8 cellular contexts compared by ENCODE assay signal in genomic region chr4:89056953-89057398, GRCh38. TPM values are rescaled to one million over a fixed set of nuclear protein-coding genes. Genes with fewer than 3 reads are reported as not detected.
DNase-seq lines count a peak whose midpoint lies in the region; ATAC-seq, FAIRE-seq and TF ChIP-seq lines count a peak whose summit lies in the region.

Gene FAM13A (minus strand): TSS chr4:89057185. CDS start chr4:89056964, 221 bp downstream.

- H2AK9ac ChIP-seq in IMR-90 (replicated peaks; ENCODE audit: low read depth, low read length, poor library complexity) = no peak within 1 kb of the TSS

- FAIRE-seq in RCC 7860 (lab: Jason Lieb, UNC) (peak; percentile 17), H1 (lab: Jason Lieb, UNC) (peak; percentile 100)

- H2BK120ac ChIP-seq in IMR-90 (ENCODE audit: low read depth, low read length) (peak within 1 kb of the TSS; percentile 82), H1 (replicated peaks; ENCODE audit: low read depth, low read length) (no peak within 1 kb of the TSS)

- POLR2A ChIA-PET in IMR-90 (lab: Charles Lee; ENCODE audit: unreplicated experiment) = interaction anchor here (0.6 kb wide), 3 partner anchors 265 to 1017 kb away, joined by 7 to 13 read pairs (median 10); no protein-coding TSS in a partner anchor
- POLR2A ChIA-PET in H1 (lab: Charles Lee; ENCODE audit: partially characterized antibody) = interaction anchor here (0.9 to 2.0 kb wide), 6 partner anchors 11 to 41 kb away, joined by 3 to 6 read pairs (median 3); no protein-coding TSS in a partner anchor

- H3K79me1 ChIP-seq in IMR-90 (ENCODE audit: low read depth in 1 of 2, low read length in 2 of 2) = peaks cover 17 to 20% of the 10 kb centered on the region in 2 experiments
- no peaks in the 10 kb centered on the region; the same call in 1 of the 2 replicates for H3K79me1 ChIP-seq in H1 (ENCODE audit: low read depth, low read length)

- BruUV-seq in IMR-90 (replicated peaks; lab: Mats Ljungman, UMichigan) = no TSS peak

- no peak within 1 kb of the TSS; the same call in 1 of the 2 replicates for H2BK12ac ChIP-seq in H1 (ENCODE audit: low read depth, low read length)

- no peaks in the 10 kb centered on the region for H3K9me1 ChIP-seq in IMR-90 (ENCODE audit: insufficient read depth, low read length)

- peak within 1 kb of the TSS; percentile 12; the same call in 1 of the 2 replicates for H2AK5ac ChIP-seq in IMR-90 (ENCODE audit: low read depth, low read length)
- H2AK5ac ChIP-seq in H1 (ENCODE audit: low read depth, low read length) = no peak within 1 kb of the TSS

- H3K4me3 ChIP-seq in IMR-90 (ENCODE audit: insufficient read depth, low read depth, low read length) = peak within 1 kb of the TSS; percentile 52
- peak within 1 kb of the TSS; percentile 55 to 98 (median 66) for H3K4me3 ChIP-seq in H1 (ENCODE audit: extremely low read depth in 1 of 4, insufficient read depth in 2 of 4, low read depth in 3 of 4, low read length in 4 of 4)
- peak within 1 kb of the TSS; percentile 22 to 78 (median 40) for H3K4me3 ChIP-seq in liver (ENCODE audit: low read depth in 1 of 3, low read length in 3 of 3)

- no peak for TF ChIP-seq EP300 in H1 (IDR thresholded peaks at IDR 0.05; ENCODE audit: borderline replicate concordance in 1 of 2, low read depth in 2 of 2, low read length in 2 of 2)

- H3K23me2 ChIP-seq in H1 (ENCODE audit: low read depth, low read length) = no peaks in the 10 kb centered on the region; the same call in 1 of the 2 replicates

- peak within 1 kb of the TSS; percentile 71 for H2AFZ ChIP-seq in IMR-90 (replicated peaks; ENCODE audit: low read length, poor library complexity)
- peak within 1 kb of the TSS; percentile 89 for H2AFZ ChIP-seq in H1 (ENCODE audit: low read length)

- DNase-seq in ACHN (peak; percentile 92), IMR-90 (peak; percentile 97), RCC 7860 (ENCODE audit: low spot score) (peak; percentile 64), H1 (ENCODE audit: low read depth in 1 of 2, low spot score in 2 of 2) (peak; percentile 27 to 60), stromal cell of bone marrow (ENCODE audit: low read depth) (peak; percentile 92)
- DNase-seq in activated naive CD4-positive, alpha-beta T cell treated with Interleukin-2 at 50 U/mL for 16 hours = no peak

- H3K9me3 ChIP-seq in IMR-90 (ENCODE audit: control insufficient read depth, insufficient read depth, low read length) (no peaks in the 10 kb centered on the region), H1 (ENCODE audit: insufficient read depth in 2 of 2, low read depth in 1 of 2, low read length in 1 of 2) (no peaks in the 10 kb centered on the region), liver (ENCODE audit: control insufficient read depth in 4 of 4, low read length in 3 of 4) (no peaks in the 10 kb centered on the region)

- H3K79me2 ChIP-seq in H1 (ENCODE audit: control insufficient read depth in 1 of 2, insufficient read depth in 2 of 2, low read length in 2 of 2) = peaks cover 0 to 48% of the 10 kb centered on the region in 2 experiments; a peak in 3 of 4 replicates

- H3K4me2 ChIP-seq in IMR-90 (ENCODE audit: low read depth, low read length) (peak within 1 kb of the TSS; percentile 96), H1 (ENCODE audit: insufficient read depth in 1 of 2, low read depth in 2 of 2, low read length in 2 of 2) (peak within 1 kb of the TSS; percentile 71 to 85)

- dilution Hi-C loops in IMR-90 (cut with HindIII; ENCODE audit: low sequenced_read_pairs, unreplicated experiment) = no loop called here

- H3K14ac ChIP-seq in IMR-90 (replicated peaks; ENCODE audit: low read depth, low read length) (peak within 1 kb of the TSS; percentile 71), H1 (ENCODE audit: insufficient read length) (no peak within 1 kb of the TSS)

- H4K5ac ChIP-seq in IMR-90 (ENCODE audit: low read depth, low read length) (peak within 1 kb of the TSS; percentile 76; the same call in 1 of the 2 replicates), H1 (ENCODE audit: insufficient read length, low read depth, low read length) (peak within 1 kb of the TSS; percentile 46)

- peak within 1 kb of the TSS; percentile 61 for H3K23ac ChIP-seq in IMR-90 (ENCODE audit: low read depth, low read length)
- no peak within 1 kb of the TSS for H3K23ac ChIP-seq in H1 (ENCODE audit: insufficient read length)

- ATAC-seq in GM18861 (IDR thresholded peaks at IDR 0.05; ENCODE audit: unreplicated experiment) = peak; percentile 69
- ATAC-seq in IMR-90 (ENCODE audit: low read depth) = peak; percentile 83

- H3K56ac ChIP-seq in IMR-90 (ENCODE audit: extremely low read depth, insufficient read depth, low read length) (peak within 1 kb of the TSS; percentile 81), H1 (replicated peaks; ENCODE audit: insufficient read length, low read depth, low read length) (no peak within 1 kb of the TSS)

- H3K9ac ChIP-seq in IMR-90 (ENCODE audit: low read depth, low read length) (peak within 1 kb of the TSS; percentile 73), H1 (replicated peaks in 1 of 4; ENCODE audit: extremely low read depth in 1 of 4, low read depth in 3 of 4, low read length in 3 of 4) (peak within 1 kb of the TSS; percentile 49 to 88 (median 60)), liver (ENCODE audit: low read depth in 1 of 2, low read length in 2 of 2) (peak within 1 kb of the TSS in 1 of 2 donors; percentile 69)

- H2BK5ac ChIP-seq in IMR-90 (ENCODE audit: low read depth, low read length, poor library complexity, severe bottlenecking) = peak within 1 kb of the TSS; percentile 80
- H2BK5ac ChIP-seq in H1 (ENCODE audit: low read depth, low read length) = no peak within 1 kb of the TSS; the same call in 1 of the 2 replicates

- H4K20me1 ChIP-seq in IMR-90 (ENCODE audit: insufficient read depth, low read length) = no peaks in the 10 kb centered on the region
- H4K20me1 ChIP-seq in H1 (replicated peaks in 1 of 2; ENCODE audit: control insufficient read depth in 1 of 2, insufficient read depth in 2 of 2, low read length in 2 of 2) = no peaks in the 10 kb centered on the region

- H3K27me3 ChIP-seq in IMR-90 (ENCODE audit: control insufficient read depth, insufficient read depth, low read length) (no peaks in the 10 kb centered on the region), H1 (replicated peaks in 1 of 4; ENCODE audit: control insufficient read depth in 3 of 4, extremely low read depth in 1 of 4, insufficient read depth in 3 of 4, low read length in 3 of 4) (no peaks in the 10 kb centered on the region), liver (ENCODE audit: control insufficient read depth in 4 of 4, insufficient read depth in 4 of 4, low read length in 3 of 4) (no peaks in the 10 kb centered on the region)

- no peak for TF ChIP-seq POLR2A in IMR-90 (IDR thresholded peaks at IDR 0.05; ENCODE audit: low read depth, low read length)
- TF ChIP-seq POLR2A in H1 (IDR thresholded peaks at IDR 0.05; ENCODE audit: control extremely low read depth in 1 of 2, low read depth in 2 of 2, low read length in 2 of 2) = peak; percentile 69 to 92

- H3K36me3 ChIP-seq in IMR-90 (ENCODE audit: control insufficient read depth, insufficient read depth, low read length) = no peaks in the 10 kb centered on the region
- H3K36me3 ChIP-seq in H1 (ENCODE audit: control insufficient read depth in 2 of 4, insufficient read depth in 4 of 4, low read length in 3 of 4) = no peaks in the 10 kb centered on the region
- no peaks in the 10 kb centered on the region for H3K36me3 ChIP-seq in liver (ENCODE audit: control insufficient read depth in 4 of 4, insufficient read depth in 3 of 4, low read depth in 1 of 4, low read length in 3 of 4)

- peaks cover 2% of the 10 kb centered on the region; the same call in 1 of the 2 replicates for H3K4me1 ChIP-seq in IMR-90 (ENCODE audit: control insufficient read depth, insufficient read depth, low read length)
- H3K4me1 ChIP-seq in H1 (replicated peaks in 1 of 4; ENCODE audit: control insufficient read depth in 3 of 4, insufficient read depth in 4 of 4, low read length in 3 of 4) = no peaks in the 10 kb centered on the region; a peak in 3 of 7 replicates
- peaks cover 0 to 10% (median 0%) of the 10 kb centered on the region in 4 donors for H3K4me1 ChIP-seq in liver (ENCODE audit: control insufficient read depth in 4 of 4, insufficient read depth in 4 of 4, low read length in 3 of 4)

- TF ChIP-seq RAD21 in IMR-90 (IDR thresholded peaks at IDR 0.05; ENCODE audit: low read length) = no peak
- no peak for TF ChIP-seq RAD21 in H1 (IDR thresholded peaks at IDR 0.05 in 1 of 2, conservative IDR thresholded peaks at IDR 0.05 in 1 of 2; ENCODE audit: low read depth in 2 of 2, low read length in 2 of 2)
- peak; percentile 19 to 21 for TF ChIP-seq RAD21 in liver (IDR thresholded peaks at IDR 0.05)

- H3K4ac ChIP-seq in IMR-90 (ENCODE audit: low read depth, low read length) (peak within 1 kb of the TSS; percentile 61; the same call in 1 of the 2 replicates), H1 (replicated peaks; ENCODE audit: insufficient read length, low read depth, low read length) (no peak within 1 kb of the TSS)

- H4K8ac ChIP-seq in IMR-90 (ENCODE audit: low read depth in 2 of 2, low read length in 2 of 2) (peak within 1 kb of the TSS; percentile 40 to 76), H1 (ENCODE audit: extremely low read depth, insufficient read depth, low read length) (no peak within 1 kb of the TSS)

- H3K27ac ChIP-seq in IMR-90 (ENCODE audit: insufficient read depth, low read length) = peak within 1 kb of the TSS; percentile 16
- peak within 1 kb of the TSS; percentile 40; the same call in 1 of the 2 replicates for H3K27ac ChIP-seq in H1 (ENCODE audit: low read depth, low read length)
- peak within 1 kb of the TSS; percentile 7 to 55 for H3K27ac ChIP-seq in liver (ENCODE audit: low read depth in 1 of 2, low read length in 2 of 2)

- CTCF ChIA-PET in IMR-90 (lab: Yijun Ruan, JAX) (interaction anchor here (1.3 to 1.8 kb wide), 2 partner anchors 8 to 11 kb away, joined by 3 to 4 read pairs; no protein-coding TSS in a partner anchor), H1 (lab: Charles Lee; ENCODE audit: partially characterized antibody) (interaction anchor here (0.7 kb wide), 1 partner anchor 55 kb away, joined by 3 read pairs; no protein-coding TSS in a partner anchor)

- no peak for TF ChIP-seq CTCF in IMR-90 (conservative IDR thresholded peaks at IDR 0.05; ENCODE audit: low read depth, low read length)
- no peak for TF ChIP-seq CTCF in H1 (IDR thresholded peaks at IDR 0.05; ENCODE audit: control extremely low read depth in 1 of 3, insufficient read depth in 1 of 3, low read depth in 1 of 3, low read length in 3 of 3)
- no peak for TF ChIP-seq CTCF in liver (IDR thresholded peaks at IDR 0.05; ENCODE audit: low read depth, low read length, missing input control)

- intact Hi-C loops in IMR-90 (cut with micrococcal nuclease) = loop anchor here (2.0 kb wide), 1 partner anchor 54 kb away; the partner anchor contains the start of gene TIGD2

- 0% methylated on average over 4 of the region's 9 CpGs; no CpG with 5 or more reads in 1 of the 2 experiments for WGBS in IMR-90 (ENCODE audit: extremely low coverage in 2 of 2, insufficient read length in 1 of 2), 2 experiments
- WGBS in H1 (ENCODE audit: extremely low coverage in 1 of 2, insufficient coverage in 1 of 2, insufficient read length in 1 of 2, insufficient replicate concordance in 2 of 2, low coverage in 1 of 2, low lambda C conversion rate in 2 of 2, missing lambda C conversion rate in 1 of 2), 2 experiments = 3% methylated on average over 9 of the region's 9 CpGs; no CpG with 5 or more reads in 1 of the 2 experiments
- WGBS in liver = 13% methylated on average over 9 of the region's 9 CpGs

- H4K91ac ChIP-seq in IMR-90 (ENCODE audit: insufficient read depth, low read depth, low read length) = peak within 1 kb of the TSS; percentile 60; the same call in 1 of the 2 replicates
- no peak within 1 kb of the TSS for H4K91ac ChIP-seq in H1 (replicated peaks; ENCODE audit: insufficient read length, low read length)

- H2BK20ac ChIP-seq in IMR-90 (ENCODE audit: low read depth, low read length) (peak within 1 kb of the TSS; percentile 58), H1 (ENCODE audit: low read length) (no peak within 1 kb of the TSS)

- in situ Hi-C loops in ACHN (cut with HindIII; ENCODE audit: low pct_ligation_motif_present, low pct_unique_long_range_greater_than_20kb, low sequenced_read_pairs) (no loop called here), IMR-90 (cut with MboI; ENCODE audit: low sequenced_read_pairs) (no loop called here)

- H3K18ac ChIP-seq in IMR-90 (ENCODE audit: low read depth, low read length) = peak within 1 kb of the TSS; percentile 78; the same call in 1 of the 2 replicates
- no peak within 1 kb of the TSS for H3K18ac ChIP-seq in H1 (ENCODE audit: extremely low read depth, low read length)

- peak within 1 kb of the TSS; percentile 21; the same call in 1 of the 3 replicates for H2BK15ac ChIP-seq in IMR-90 (ENCODE audit: low read depth, low read length)
- 0 out of 2 replicates have a peak within 1 kb of the TSS, but pooled peaks have one; percentile 23 for H2BK15ac ChIP-seq in H1 (ENCODE audit: low read length)

RNA-seq across cellular contexts. Expression of gene FAM13A, which starts in this region (rescaled TPM):
- total RNA-seq in IMR-90 (2012; rRNA removed) (22.0 and 25.3 TPM in 2 replicates), liver (10 to 100 TPM; 14.9 to 39.8 TPM)
- polyA plus RNA-seq in IMR-90 (2012; rRNA removed) (9.5 and 13.1 TPM in 2 replicates), H1 (2011; rRNA removed) (7.1 and 8.7 TPM in 2 replicates), liver (10 to 100 TPM; 15.5 to 52.9 TPM)
- polyA plus RNA-seq in IMR-90 (2012; cell fraction: cytosol; rRNA removed) = 4.8 and 5.0 TPM in 2 replicates
- polyA plus RNA-seq in IMR-90 (2012; cell fraction: nucleus; rRNA removed; ENCODE audit: low replicate concordance) = 11.9 and 44.5 TPM in 2 replicates
- 16.2 and 16.5 TPM in 2 replicates for total RNA-seq in H1 (2021; fragmentation: NEBNext Ultra II Directional; extraction: Animal tissue kit (Norgen Biotek cat#: 25700))
- 9.1 TPM for polyA plus RNA-seq in H1 (2011; cell fraction: cytosol; rRNA removed)
- 13.9 TPM for polyA plus RNA-seq in H1 (2011; cell fraction: nucleus; rRNA removed)
- polyA plus RNA-seq in H1 (2012, experiment 1 of 2) = 7.3 to 9.7 TPM (median 8.4 TPM) in 4 replicates
- 0.56 TPM for polyA plus RNA-seq in H1 (2012, experiment 2 of 2)
- polyA plus RNA-seq in H1 (2013, experiment 1 of 2) = 9.7 TPM
- 8.6 TPM for polyA plus RNA-seq in H1 (2013, experiment 2 of 2)
- 26.1 and 29.0 TPM in 2 replicates for polyA minus RNA-seq in H1 (2011; rRNA and poly(A)+ RNA removed)
- 9.9 TPM for polyA minus RNA-seq in H1 (2011; cell fraction: cytosol; rRNA and poly(A)+ RNA removed)
- polyA minus RNA-seq in H1 (2011; cell fraction: nucleus; rRNA and poly(A)+ RNA removed) = 59.6 TPM
